Comparison of ENCODE assay signal across 10 cellular contexts in genomic region chr16:15653227-15653626, GRCh38. TPM values are rescaled to one million over a fixed set of nuclear protein-coding genes. Genes with fewer than 3 reads are reported as not detected.
DNase-seq lines count a peak whose midpoint lies in the region; ATAC-seq, FAIRE-seq and TF ChIP-seq lines count a peak whose summit lies in the region.
"Had no signal": no experiment of that assay in that cellular context is flagged by ENCODE, and none has a peak within 500 bp of the region (broad histone marks: within the 10 kb centered on the region; RNA-seq: fewer than 3 reads in every experiment).

No MANE protein-coding gene starts in this region.

- H3K36me3 Mint-ChIP-seq in activated naive CD8-positive, alpha-beta T cell = peaks cover 2% of the 10 kb centered on the region

- DNase-seq in left ventricle myocardium superior (peak; percentile 44), left cardiac atrium (no peak), kidney tubule cell (ENCODE audit: low spot score) (peak; percentile 17), colonic mucosa (no peak), psoas muscle (no peak), pancreas (no peak), NCI-H1092 (lab: John Stamatoyannopoulos, UW) (no peak)
- DNase-seq: erythroblast, T-helper 9 cell had no signal

- H3K4me3 ChIP-seq in colonic mucosa (no peak overlapping the region), psoas muscle (no peak overlapping the region), pancreas (no peak overlapping the region)

- ATAC-seq in left ventricle myocardium superior (peak; percentile 21), left cardiac atrium (no peak), psoas muscle (no peak), pancreas (no peak)

- H3K36me3 ChIP-seq in colonic mucosa (no peaks in the 10 kb centered on the region), psoas muscle (ENCODE audit: insufficient read depth in 1 of 2, low read depth in 1 of 2) (peaks cover 0 to 13% of the 10 kb centered on the region in 2 donors), pancreas (no peaks in the 10 kb centered on the region)

- peak overlapping the region; percentile 75 for H3K27ac Mint-ChIP-seq in activated naive CD8-positive, alpha-beta T cell

- no peak overlapping the region for H3K9ac ChIP-seq in colonic mucosa (ENCODE audit: low read depth in 2 of 2, low read length in 2 of 2)

- H3K9me3 Mint-ChIP-seq in activated naive CD8-positive, alpha-beta T cell (ENCODE audit: low read depth) = no peaks in the 10 kb centered on the region

- H3K9me3 ChIP-seq in colonic mucosa = no peaks in the 10 kb centered on the region
- no peaks in the 10 kb centered on the region for H3K9me3 ChIP-seq in psoas muscle
- no peaks in the 10 kb centered on the region for H3K9me3 ChIP-seq in pancreas

- TF ChIP-seq CTCF in colonic mucosa (IDR thresholded peaks at IDR 0.05) = no peak
- TF ChIP-seq CTCF in psoas muscle (IDR thresholded peaks at IDR 0.05) = no peak
- no peak for TF ChIP-seq CTCF in pancreas (IDR thresholded peaks at IDR 0.05)

- intact Hi-C loops in left ventricle myocardium superior (cut with micrococcal nuclease) = no loop called here
- intact Hi-C loops in left cardiac atrium (cut with DNase I) = no loop called here
- intact Hi-C loops in colonic mucosa (cut with DNase I) = no loop called here
- intact Hi-C loops in psoas muscle (cut with DNase I) = no loop called here
- intact Hi-C loops in pancreas (cut with DNase I) = no loop called here

- no peak for FAIRE-seq in pancreas (lab: Jason Lieb, UNC)

- peaks cover 4% of the 10 kb centered on the region for H3K4me1 ChIP-seq in colonic mucosa
- peaks cover 13% of the 10 kb centered on the region for H3K4me1 ChIP-seq in psoas muscle
- H3K4me1 ChIP-seq in pancreas = peaks cover 0 to 7% (median 0%) of the 10 kb centered on the region in 3 donors

- H3K4me1 Mint-ChIP-seq in activated naive CD8-positive, alpha-beta T cell (ENCODE audit: low read depth) = peaks cover 49% of the 10 kb centered on the region

- peak overlapping the region; percentile 63 for H3K4me3 Mint-ChIP-seq in activated naive CD8-positive, alpha-beta T cell

- H3K27me3 ChIP-seq in colonic mucosa = no peaks in the 10 kb centered on the region
- H3K27me3 ChIP-seq in psoas muscle (ENCODE audit: insufficient read depth in 3 of 3, low read length in 2 of 3) = no peaks in the 10 kb centered on the region
- H3K27me3 ChIP-seq in pancreas = no peaks in the 10 kb centered on the region

- H3K27me3 Mint-ChIP-seq in activated naive CD8-positive, alpha-beta T cell = no peaks in the 10 kb centered on the region

- H3K27ac ChIP-seq in colonic mucosa = no peak overlapping the region
- no peak overlapping the region for H3K27ac ChIP-seq in psoas muscle
- no peak overlapping the region for H3K27ac ChIP-seq in pancreas

- whole genome bisulfite sequencing in psoas muscle, 3 donors = 15 to 36% (median 24%) methylated on average over 4 of the region's 4 CpGs
- WGBS in pancreas, 2 donors = 40 to 42% methylated on average over 4 of the region's 4 CpGs

RNA-seq across cellular contexts. Expression of gene NDE1, which starts 3.2 kb away (rescaled TPM):
- total RNA-seq in left ventricle myocardium superior = 17.2 TPM
- total RNA-seq in left cardiac atrium = 10 to 100 TPM; 17.8 to 19.8 TPM
- 10 to 100 TPM; 38.5 to 50.3 TPM for total RNA-seq in colonic mucosa
- 10 to 100 TPM in 3 of 4 donors, 1 to 10 TPM in 1; 7.9 to 17.0 (median 11.5) TPM for total RNA-seq in psoas muscle
- 10 to 100 TPM in 1 of 3 donors, 1 to 10 TPM in 2; 6.6 to 14.6 (median 7.3) TPM for polyA plus RNA-seq in psoas muscle
- total RNA-seq in pancreas = 10 to 100 TPM in 1 of 6 donors, 1 to 10 TPM in 5; 4.1 to 13.2 (median 6.5) TPM
- 1 to 10 TPM; 3.3 TPM for polyA plus RNA-seq in pancreas

RNA-seq across cellular contexts. Expression of gene MARF1, which starts 10.3 kb away (rescaled TPM):
- total RNA-seq in left ventricle myocardium superior (53.6 TPM), left cardiac atrium (10 to 100 TPM; 39.5 to 50.9 TPM), colonic mucosa (10 to 100 TPM; 53.0 to 71.6 TPM), psoas muscle (10 to 100 TPM; 41.7 to 91.5 (median 51.3) TPM), pancreas (10 to 100 TPM; 31.7 to 65.3 (median 45.4) TPM)
- polyA plus RNA-seq in psoas muscle (10 to 100 TPM; 13.4 to 35.1 (median 17.0) TPM), pancreas (10 to 100 TPM; 17.3 to 20.6 TPM)

Comparison
In these comparisons a context has a peak if more than half of its experiments do, and no peak if none do; other contexts are left out.
1. DNase-seq: peak in left ventricle myocardium superior (single experiment) and kidney tubule cell (single experiment); none in left cardiac atrium (single experiment), colonic mucosa (single experiment), psoas muscle (0 of 2), pancreas (0 of 6) and NCI-H1092 (single experiment).